20 cellular contexts compared by ENCODE assay signal in the genomic region with DNA sequence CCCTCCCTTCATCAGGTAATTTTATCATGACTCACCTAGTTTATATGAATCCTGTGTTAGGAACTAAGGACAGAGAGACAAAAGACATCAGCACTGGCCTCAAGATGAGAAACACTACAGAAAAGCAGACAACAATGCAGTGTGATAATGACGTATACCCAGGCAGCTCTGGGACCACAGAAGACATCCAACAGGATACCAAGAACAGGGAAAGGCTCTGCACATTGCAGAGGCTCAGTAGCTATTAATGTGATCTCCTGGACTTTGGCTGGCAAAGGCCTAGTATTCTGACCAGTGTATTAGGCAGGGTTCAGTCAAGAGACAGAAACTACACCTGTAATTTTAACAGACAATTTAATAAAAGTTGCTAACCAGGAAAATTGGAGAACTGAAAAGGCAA. TPM values are rescaled to one million over a fixed set of nuclear protein-coding genes. Genes with fewer than 3 reads are reported as not detected.
DNase-seq lines count a peak whose midpoint lies in the region; ATAC-seq, FAIRE-seq and TF ChIP-seq lines count a peak whose summit lies in the region.
"Had no signal": no experiment of that assay in that cellular context is flagged by ENCODE, and none has a peak within 500 bp of the region (broad histone marks: within the 10 kb centered on the region; RNA-seq: fewer than 3 reads in every experiment).

No MANE protein-coding gene starts in this region.

- H3K79me2 ChIP-seq in Karpas-422 (ENCODE audit: low read length) (peaks cover 92% of the 10 kb centered on the region), endothelial cell of umbilical vein (ENCODE audit: control insufficient read depth, insufficient read depth, low read length) (peaks cover 100% of the 10 kb centered on the region)

- no peaks in the 10 kb centered on the region for H3K36me3 ChIP-seq in CD4-positive, CD25-positive, alpha-beta regulatory T cell (ENCODE audit: control insufficient read depth, insufficient read depth, low read length)
- H3K36me3 ChIP-seq in Karpas-422 (ENCODE audit: insufficient read depth, low read length) = no peaks in the 10 kb centered on the region
- H3K36me3 ChIP-seq in endothelial cell of umbilical vein (ENCODE audit: control insufficient read depth in 2 of 2, extremely low read depth in 1 of 2, insufficient read depth in 2 of 2, low read length in 2 of 2) = no peaks in the 10 kb centered on the region
- H3K36me3 ChIP-seq in naive thymus-derived CD4-positive, alpha-beta T cell (ENCODE audit: control insufficient read depth in 2 of 3, insufficient read depth in 3 of 3, low read length in 3 of 3) = no peaks in the 10 kb centered on the region
- H3K36me3 ChIP-seq: SJCRH30 had no signal

- peaks cover 33% of the 10 kb centered on the region for H3K4me1 ChIP-seq in CD4-positive, CD25-positive, alpha-beta regulatory T cell (ENCODE audit: control insufficient read depth, insufficient read depth, low read length, poor library complexity, severe bottlenecking)
- peaks cover 73% of the 10 kb centered on the region for H3K4me1 ChIP-seq in Karpas-422 (ENCODE audit: low read length)
- peaks cover 72% of the 10 kb centered on the region for H3K4me1 ChIP-seq in endothelial cell of umbilical vein (ENCODE audit: control insufficient read depth, extremely low read depth, insufficient read depth, low read length)
- H3K4me1 ChIP-seq in naive thymus-derived CD4-positive, alpha-beta T cell (ENCODE audit: control insufficient read depth in 2 of 2, insufficient read depth in 2 of 2, low read length in 2 of 2) = peaks cover 26 to 57% of the 10 kb centered on the region in 2 donors

- H3K4me1 Mint-ChIP-seq in CD4-positive, CD25-positive, alpha-beta regulatory T cell = peaks cover 43 to 82% (median 62%) of the 10 kb centered on the region in 4 donors
- H3K4me1 Mint-ChIP-seq in naive thymus-derived CD4-positive, alpha-beta T cell = peaks cover 28 to 89% (median 83%) of the 10 kb centered on the region in 7 donors

- H4K20me1 ChIP-seq in Karpas-422 (ENCODE audit: insufficient read depth, low read depth, low read length) (no peaks in the 10 kb centered on the region), endothelial cell of umbilical vein (replicated peaks; ENCODE audit: control insufficient read depth, extremely low read depth, insufficient read depth, low read length) (peaks cover 26% of the 10 kb centered on the region)

- H3K9me3 ChIP-seq in CD4-positive, CD25-positive, alpha-beta regulatory T cell (ENCODE audit: control insufficient read depth in 2 of 2, low read length in 2 of 2) = no peaks in the 10 kb centered on the region
- H3K9me3 ChIP-seq in Karpas-422 (ENCODE audit: low read length) (no peaks in the 10 kb centered on the region), endothelial cell of umbilical vein (replicated peaks; ENCODE audit: control insufficient read depth, insufficient read depth, low read length) (no peaks in the 10 kb centered on the region)
- H3K9me3 ChIP-seq in naive thymus-derived CD4-positive, alpha-beta T cell (ENCODE audit: control insufficient read depth in 2 of 3, low read length in 3 of 3) = no peaks in the 10 kb centered on the region
- H3K9me3 ChIP-seq: SJCRH30 had no signal

- dilution Hi-C loops in endothelial cell of umbilical vein (cut with MboI; ENCODE audit: extremely low pct_ligation_motif_present, low sequenced_read_pairs) = no loop called here

- no TSS peak for BruUV-seq in endothelial cell of umbilical vein (replicated peaks; lab: Mats Ljungman, UMichigan)

- no peak for TF ChIP-seq POLR2A in endothelial cell of umbilical vein (IDR thresholded peaks at IDR 0.05; ENCODE audit: low read depth, low read length)

- H3K27me3 Mint-ChIP-seq in CD4-positive, CD25-positive, alpha-beta regulatory T cell = no peaks in the 10 kb centered on the region
- H3K27me3 Mint-ChIP-seq in naive thymus-derived CD4-positive, alpha-beta T cell = no peaks in the 10 kb centered on the region
- H3K27me3 Mint-ChIP-seq: activated CD8-positive, alpha-beta memory T cell treated with anti-CD3 and anti-CD28 coated beads, Interleukin-2, amount 10 ng/mL, durations not matched to agents 7 days and 5 days had no signal

- no peak for ATAC-seq in CD4-positive, CD25-positive, alpha-beta regulatory T cell (ENCODE audit: low read depth in 2 of 2)
- peak; percentile 24 for ATAC-seq in naive thymus-derived CD4-positive, alpha-beta T cell
- ATAC-seq: activated CD8-positive, alpha-beta memory T cell treated with anti-CD3 and anti-CD28 coated beads, Interleukin-2, amount 10 ng/mL, durations not matched to agents 7 days and 5 days had no signal

- H3K4me3 Mint-ChIP-seq in CD4-positive, CD25-positive, alpha-beta regulatory T cell = no peak overlapping the region
- H3K4me3 Mint-ChIP-seq in naive thymus-derived CD4-positive, alpha-beta T cell = peak overlapping the region in 7 of 10 donors; percentile 1 to 48 (median 8)
- H3K4me3 Mint-ChIP-seq: activated CD8-positive, alpha-beta memory T cell treated with anti-CD3 and anti-CD28 coated beads, Interleukin-2, amount 10 ng/mL, durations not matched to agents 7 days and 5 days had no signal

- peak overlapping the region; percentile 18 for H3K4me3 ChIP-seq in CD4-positive, CD25-positive, alpha-beta regulatory T cell (ENCODE audit: low read depth, low read length)
- no peak overlapping the region for H3K4me3 ChIP-seq in Karpas-422 (ENCODE audit: low read length)
- H3K4me3 ChIP-seq in endothelial cell of umbilical vein (replicated peaks in 1 of 3; ENCODE audit: insufficient read depth in 1 of 3, low read depth in 1 of 3, low read length in 3 of 3) = no peak overlapping the region
- H3K4me3 ChIP-seq in naive thymus-derived CD4-positive, alpha-beta T cell (ENCODE audit: low read length) = no peak overlapping the region
- H3K4me3 ChIP-seq: SJCRH30 had no signal

- CTCF ChIA-PET in endothelial cell of umbilical vein (lab: Charles Lee) = interaction anchor here (0.9 to 2.7 kb wide), 8 partner anchors 8 to 40 kb away, joined by 3 to 9 read pairs (median 4); partner anchors contain the start of gene CDK17
- CTCF ChIA-PET in naive thymus-derived CD4-positive, alpha-beta T cell (lab: Charles Lee) = interaction anchor here (1.0 to 1.4 kb wide), 4 partner anchors 9 to 39 kb away, joined by 3 to 5 read pairs (median 4); no protein-coding TSS in a partner anchor

- H3K9me3 Mint-ChIP-seq in CD4-positive, CD25-positive, alpha-beta regulatory T cell = no peaks in the 10 kb centered on the region
- no peaks in the 10 kb centered on the region for H3K9me3 Mint-ChIP-seq in naive thymus-derived CD4-positive, alpha-beta T cell

- H3K4me2 ChIP-seq in Karpas-422 (ENCODE audit: low read depth, low read length, poor library complexity, severe bottlenecking) (no peak overlapping the region), endothelial cell of umbilical vein (ENCODE audit: insufficient read depth, low read length) (no peak overlapping the region)

- POLR2A ChIA-PET in endothelial cell of umbilical vein (lab: Charles Lee) = no interaction called here
- POLR2A ChIA-PET in naive thymus-derived CD4-positive, alpha-beta T cell (lab: Charles Lee) = interaction anchor here (1.3 to 1.5 kb wide), 2 partner anchors 24 to 39 kb away, joined by 3 to 6 read pairs; partner anchors contain the start of gene CDK17

- H3K9ac ChIP-seq in Karpas-422 (ENCODE audit: low read length) = no peak overlapping the region
- no peak overlapping the region for H3K9ac ChIP-seq in endothelial cell of umbilical vein (replicated peaks; ENCODE audit: extremely low read depth, insufficient read depth, low read length)

- H3K27ac ChIP-seq in CD4-positive, CD25-positive, alpha-beta regulatory T cell (ENCODE audit: insufficient read depth, low read length, poor library complexity, severe bottlenecking) = no peak overlapping the region
- peak overlapping the region; percentile 48; the same call in 1 of the 2 replicates for H3K27ac ChIP-seq in Karpas-422 (ENCODE audit: low read length)
- peak overlapping the region; percentile 55 for H3K27ac ChIP-seq in endothelial cell of umbilical vein (ENCODE audit: insufficient read depth, low read depth, low read length)
- no peak overlapping the region for H3K27ac ChIP-seq in naive thymus-derived CD4-positive, alpha-beta T cell (ENCODE audit: low read depth, low read length)
- H3K27ac ChIP-seq: SJCRH30 had no signal

- peak overlapping the region in 1 of 3 donors; percentile 10 for H3K27ac Mint-ChIP-seq in CD4-positive, CD25-positive, alpha-beta regulatory T cell
- peak overlapping the region in 7 of 9 donors; percentile 10 to 68 (median 44) for H3K27ac Mint-ChIP-seq in naive thymus-derived CD4-positive, alpha-beta T cell
- H3K27ac Mint-ChIP-seq: activated CD8-positive, alpha-beta memory T cell treated with anti-CD3 and anti-CD28 coated beads, Interleukin-2, amount 10 ng/mL, durations not matched to agents 7 days and 5 days had no signal

- no peak overlapping the region for H2AFZ ChIP-seq in Karpas-422 (ENCODE audit: low read length)
- H2AFZ ChIP-seq in endothelial cell of umbilical vein (ENCODE audit: low read depth, low read length) = no peak overlapping the region

- H3K9me1 ChIP-seq in endothelial cell of umbilical vein (replicated peaks; ENCODE audit: control insufficient read depth, extremely low read depth, insufficient read depth, low read length) = no peaks in the 10 kb centered on the region

- H3K9me2 ChIP-seq in Karpas-422 (replicated peaks; ENCODE audit: insufficient read depth, low read length) = no peaks in the 10 kb centered on the region

- no peak for DNase-seq in CD4-positive, CD25-positive, alpha-beta regulatory T cell
- DNase-seq in Karpas-422 (no peak), endothelial cell of umbilical vein (ENCODE audit: low read depth, low spot score) (no peak), OCI-M2 (lab: John Stamatoyannopoulos, UW; ENCODE audit: unreplicated experiment) (no peak), inferior parietal cortex (ENCODE audit: extremely low spot score) (no peak), NK-92 (lab: John Stamatoyannopoulos, UW; ENCODE audit: unreplicated experiment) (no peak), islet precursor cell (no peak)
- DNase-seq in naive thymus-derived CD4-positive, alpha-beta T cell = no peak
- DNase-seq: activated CD8-positive, alpha-beta memory T cell treated with anti-CD3 and anti-CD28 coated beads, Interleukin-2, amount 10 ng/mL, durations not matched to agents 7 days and 5 days; activated effector memory CD4-positive, alpha-beta T cell treated with anti-CD3 and anti-CD28 coated beads, Interleukin-2, amount 50 U/mL, for 16 hours; IMR-90; midbrain; NCI-H1930; SJCRH30; stimulated activated CD4-positive, alpha-beta T cell treated with anti-CD3 and anti-CD28 coated beads, Interleukin-2, amount 100 ng/mL, for 48 hours; substantia nigra; T-helper 2 cell had no signal

- H3K36me3 Mint-ChIP-seq in CD4-positive, CD25-positive, alpha-beta regulatory T cell = no peaks in the 10 kb centered on the region
- peaks cover 0 to 10% (median 2%) of the 10 kb centered on the region in 5 donors for H3K36me3 Mint-ChIP-seq in naive thymus-derived CD4-positive, alpha-beta T cell

- FAIRE-seq in endothelial cell of umbilical vein (lab: Jason Lieb, UNC) = no peak
- FAIRE-seq: astrocyte, colon, H1 had no signal

- H3K27me3 ChIP-seq in CD4-positive, CD25-positive, alpha-beta regulatory T cell (ENCODE audit: control insufficient read depth, insufficient read depth, low read length) = no peaks in the 10 kb centered on the region
- H3K27me3 ChIP-seq in Karpas-422 (ENCODE audit: low read length) = no peaks in the 10 kb centered on the region
- no peaks in the 10 kb centered on the region for H3K27me3 ChIP-seq in endothelial cell of umbilical vein (ENCODE audit: control insufficient read depth in 2 of 2, insufficient read depth in 2 of 2, low read length in 2 of 2)
- no peaks in the 10 kb centered on the region for H3K27me3 ChIP-seq in naive thymus-derived CD4-positive, alpha-beta T cell (ENCODE audit: control insufficient read depth in 2 of 2, insufficient read depth in 2 of 2, low read length in 2 of 2)
- H3K27me3 ChIP-seq: SJCRH30 had no signal

- intact Hi-C loops in endothelial cell of umbilical vein (cut with micrococcal nuclease) = no loop called here
- intact Hi-C loops in naive thymus-derived CD4-positive, alpha-beta T cell (cut with micrococcal nuclease) = loop anchor here (1.0 to 5.0 kb wide), 4 partner anchors 9 to 37 kb away; no protein-coding TSS in a partner anchor

- TF ChIP-seq CTCF in endothelial cell of umbilical vein (IDR thresholded peaks at IDR 0.05; ENCODE audit: extremely low read depth in 1 of 2, insufficient read depth in 1 of 2, low read depth in 1 of 2, low read length in 2 of 2) = no peak

RNA-seq across cellular contexts. Expression of gene CDK17, which starts 39.7 kb away (rescaled TPM):
- 120 TPM for total RNA-seq in CD4-positive, CD25-positive, alpha-beta regulatory T cell
- 10 to 100 TPM; 21.6 to 33.5 (median 24.6) TPM for polyA plus RNA-seq in CD4-positive, CD25-positive, alpha-beta regulatory T cell
- total RNA-seq in Karpas-422 (2014; rRNA removed; shearing (Covaris generic); ENCODE audit: low replicate concordance) = 35.6 and 71.2 TPM in 2 replicates
- total RNA-seq in endothelial cell of umbilical vein = 176 and 193 TPM in 2 replicates
- polyA plus RNA-seq in endothelial cell of umbilical vein = 53.6 and 61.1 TPM in 2 replicates
- polyA plus RNA-seq in endothelial cell of umbilical vein (2011; cell fraction: cytosol; rRNA removed) = 62.9 and 67.5 TPM in 2 replicates
- 180 and 190 TPM in 2 replicates for polyA plus RNA-seq in endothelial cell of umbilical vein (2011; cell fraction: nucleus; rRNA removed)
- 76.5 and 115 TPM in 2 replicates for polyA plus RNA-seq in endothelial cell of umbilical vein (2012)
- 302 and 356 TPM in 2 replicates for polyA minus RNA-seq in endothelial cell of umbilical vein
- 32.8 TPM for polyA minus RNA-seq in endothelial cell of umbilical vein (2011; cell fraction: cytosol; rRNA and poly(A)+ RNA removed)
- polyA minus RNA-seq in endothelial cell of umbilical vein (2011; cell fraction: nucleus; rRNA and poly(A)+ RNA removed) = 1,081 and 1,155 TPM in 2 replicates
- 100 to 1,000 TPM in 2 of 5 experiments, 10 to 100 TPM in 3; 39.7 to 112 (median 67.9) TPM for total RNA-seq in naive thymus-derived CD4-positive, alpha-beta T cell
- 10 to 100 TPM; 30.0 to 50.8 TPM for polyA plus RNA-seq in naive thymus-derived CD4-positive, alpha-beta T cell

Comparison
In these comparisons a context has a peak if more than half of its experiments do, and no peak if none do; other contexts are left out.
1. H3K27ac ChIP-seq: peak in Karpas-422 (single experiment) and endothelial cell of umbilical vein (single experiment); none in CD4-positive, CD25-positive, alpha-beta regulatory T cell (single experiment) and naive thymus-derived CD4-positive, alpha-beta T cell (single experiment).
2. H3K4me3 Mint-ChIP-seq: peak in naive thymus-derived CD4-positive, alpha-beta T cell (7 of 10); none in CD4-positive, CD25-positive, alpha-beta regulatory T cell (0 of 4).